Comparison of ENCODE assay signal across 21 cellular contexts in the genomic region with DNA sequence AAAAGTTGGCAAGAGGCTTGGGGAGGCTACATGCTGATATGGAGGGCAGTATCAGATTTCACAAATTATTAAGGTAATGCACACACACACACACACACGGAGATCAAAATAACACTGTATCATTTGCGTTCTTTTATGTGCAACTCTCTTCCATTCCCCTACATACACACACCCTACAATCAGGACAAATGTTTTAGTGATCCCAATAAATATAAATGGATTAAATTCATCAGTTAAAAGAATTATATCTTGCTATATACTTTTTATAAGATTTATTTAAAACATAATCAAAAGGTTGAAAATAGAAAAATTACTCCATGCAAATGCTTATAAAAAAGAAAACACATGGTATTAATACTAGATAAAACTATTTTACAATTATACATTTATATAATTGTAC. TPM values are rescaled to one million over a fixed set of nuclear protein-coding genes. Genes with fewer than 3 reads are reported as not detected.
DNase-seq lines count a peak whose midpoint lies in the region; ATAC-seq, FAIRE-seq and TF ChIP-seq lines count a peak whose summit lies in the region.
"Had no signal": no experiment of that assay in that cellular context is flagged by ENCODE, and none has a peak within 500 bp of the region (broad histone marks: within the 10 kb centered on the region; RNA-seq: fewer than 3 reads in every experiment).

No MANE protein-coding gene starts in this region.

- H3K36me3 ChIP-seq in pancreas (peaks cover 0 to 3% (median 0%) of the 10 kb centered on the region in 3 donors), upper lobe of right lung (peaks cover 46% of the 10 kb centered on the region)

- H3K27ac ChIP-seq in pancreas = no peak overlapping the region
- H3K27ac ChIP-seq in upper lobe of right lung = no peak overlapping the region
- H3K27ac ChIP-seq: 22Rv1, BLaER1, HL-60 had no signal

- no peak overlapping the region for H3K4me3 ChIP-seq in pancreas
- no peak overlapping the region for H3K4me3 ChIP-seq in upper lobe of right lung
- H3K4me3 ChIP-seq: BLaER1, GM12878, GM23338 had no signal

- DNase-seq in NCI-H2171 treated with DMSO at 0.1 percent for 48 hours (lab: John Stamatoyannopoulos, UW) (peak; percentile 13), NCI-H2171 (lab: John Stamatoyannopoulos, UW) (no peak), pancreas (no peak), T1000 (lab: John Stamatoyannopoulos, UW) (no peak), upper lobe of right lung (no peak)
- DNase-seq: Calu3; CD8-positive, alpha-beta T cell; DMS79 treated with DMSO at 0.1 percent for 48 hours; HCEC 1CT; HFFc6 had no signal

- ATAC-seq in pancreas (no peak), upper lobe of right lung (no peak), GM21825 (IDR thresholded peaks at IDR 0.05; ENCODE audit: unreplicated experiment) (no peak), esophagus mucosa (no peak)
- ATAC-seq: CD8-positive, alpha-beta T cell; GM12878; GM23338 had no signal

- TF ChIP-seq CTCF in pancreas (IDR thresholded peaks at IDR 0.05) (no peak), upper lobe of right lung (IDR thresholded peaks at IDR 0.05) (no peak)

- intact Hi-C loops in pancreas (cut with DNase I) = no loop called here
- intact Hi-C loops in upper lobe of right lung (cut with DNase I) = no loop called here

- H3K27me3 ChIP-seq in pancreas (no peaks in the 10 kb centered on the region), upper lobe of right lung (no peaks in the 10 kb centered on the region)
- H3K27me3 ChIP-seq: BLaER1 had no signal

- FAIRE-seq in colon (lab: Jason Lieb, UNC) (peak; percentile 62), pancreas (lab: Jason Lieb, UNC) (peak; percentile 56)
- FAIRE-seq: GM12878, H54 had no signal

- 98% methylated on average over 2 of the region's 2 CpGs for WGBS in pancreas, 2 donors

- no peaks in the 10 kb centered on the region for H3K4me1 ChIP-seq in pancreas
- no peaks in the 10 kb centered on the region for H3K4me1 ChIP-seq in upper lobe of right lung
- H3K4me1 ChIP-seq: BLaER1 had no signal

- no peaks in the 10 kb centered on the region for H3K9me3 ChIP-seq in pancreas
- no peaks in the 10 kb centered on the region for H3K9me3 ChIP-seq in upper lobe of right lung

RNA-seq across cellular contexts. Expression of a gene that starts 25.9 kb away (rescaled TPM):
- total RNA-seq in pancreas (10 to 100 TPM; 17.3 to 31.6 (median 26.1) TPM), upper lobe of right lung (45.0 TPM), esophagus mucosa (18.9 TPM)
- 10 to 100 TPM in 1 of 2 donors, 1 to 10 TPM in 1; 5.6 to 18.9 TPM for polyA plus RNA-seq in pancreas

RNA-seq across cellular contexts. Expression of a gene that starts 53.4 kb away (rescaled TPM):
- total RNA-seq in pancreas = under 1 TPM in 3 of 6 donors, not detected in 3; 0.16 to 0.24 (median 0.23) TPM
- under 1 TPM in 1 of 2 donors, not detected in 1; 0.54 TPM for polyA plus RNA-seq in pancreas
- total RNA-seq in upper lobe of right lung = not detected
- total RNA-seq in esophagus mucosa = not detected
- total RNA-seq: A673; Calu3; CD8-positive, alpha-beta T cell; GM12878; GM23338; HFFc6 had no signal
- polyA plus RNA-seq: AG04450, GM23338 had no signal
